ENCODE assay signal across 7 cellular contexts in genomic region chr1:24149854-24150227, GRCh38. TPM values are rescaled to one million over a fixed set of nuclear protein-coding genes. Genes with fewer than 3 reads are reported as not detected.
A peak's percentile ranks its signal among the peaks of the same experiment; 100 is the strongest.
DNase-seq lines count a peak whose midpoint lies in the region; ATAC-seq lines count a peak whose summit lies in the region.

No MANE protein-coding gene starts in this region.

- peaks cover 0 to 3% (median 0%) of the 10 kb centered on the region in 3 donors for H3K36me3 Mint-ChIP-seq in immature natural killer cell

- H3K4me1 Mint-ChIP-seq in immature natural killer cell: peaks cover 10 to 11% of the 10 kb centered on the region in 2 donors

- DNase-seq in M059J (ENCODE audit: low read depth) (peak; percentile 87), activated T-cell treated with anti-CD3 and anti-CD28 coated beads for 24 hours (ENCODE audit: low read depth) (peak; percentile 48), right cardiac atrium (peak; percentile 65 to 69 (median 66)), immature natural killer cell (no peak)
- DNase-seq in stimulated activated CD8-positive, alpha-beta memory T cell treated with anti-CD3 and anti-CD28 coated beads, Interleukin-15, amount 100 ng/mL, for 48 hours (ENCODE audit: low read depth in 2 of 2): peak; percentile 37 to 43

- peaks cover 15 to 16% (median 16%) of the 10 kb centered on the region in 3 donors for H3K27me3 Mint-ChIP-seq in immature natural killer cell (ENCODE audit: low read depth in 3 of 3)

- ATAC-seq in right cardiac atrium (peak; percentile 23 to 83), HG03097 (IDR thresholded peaks at IDR 0.05; ENCODE audit: low FRiP score, unreplicated experiment) (no peak), HG02623 (IDR thresholded peaks at IDR 0.05; ENCODE audit: unreplicated experiment) (no peak)

- H3K4me3 ChIP-seq in right cardiac atrium (ENCODE audit: low read length): no peak overlapping the region

- H3K9me3 ChIP-seq in right cardiac atrium (ENCODE audit: control insufficient read depth, low read length): no peaks in the 10 kb centered on the region

- H3K27ac ChIP-seq in right cardiac atrium (ENCODE audit: low read length): no peak overlapping the region

- no peaks in the 10 kb centered on the region for H3K27me3 ChIP-seq in right cardiac atrium (ENCODE audit: control insufficient read depth, insufficient read depth)

- WGBS in right cardiac atrium: 42% methylated on average over 6 of the region's 6 CpGs

- intact Hi-C loops in right cardiac atrium (cut with DNase I): no loop called here

- no peaks in the 10 kb centered on the region for H3K9me3 Mint-ChIP-seq in immature natural killer cell

- H3K4me3 Mint-ChIP-seq in immature natural killer cell: no peak overlapping the region

- H3K27ac Mint-ChIP-seq in immature natural killer cell: no peak overlapping the region

- H3K4me1 ChIP-seq in right cardiac atrium (ENCODE audit: control insufficient read depth, insufficient read depth, low read length): no peaks in the 10 kb centered on the region

RNA-seq across cellular contexts. Expression of gene IL22RA1, which starts 6.9 kb away (rescaled TPM):
- 1.3 and 1.9 TPM in 2 replicates for total RNA-seq in M059J (2014; rRNA removed; shearing (Covaris generic))
- under 1 TPM; 0.28 to 0.51 (median 0.30) TPM for total RNA-seq in right cardiac atrium
- 0.29 TPM for polyA plus RNA-seq in right cardiac atrium
- polyA plus RNA-seq in immature natural killer cell: not detected

RNA-seq across cellular contexts. Expression of gene IFNLR1, which starts 37.2 kb away (rescaled TPM):
- total RNA-seq in M059J (2014; rRNA removed; shearing (Covaris generic)): 1.9 and 2.3 TPM in 2 replicates
- total RNA-seq in right cardiac atrium: 1 to 10 TPM; 3.3 to 6.2 (median 5.9) TPM
- polyA plus RNA-seq in right cardiac atrium (3.4 TPM), immature natural killer cell (under 1 TPM in 1 of 3 donors, not detected in 2; 0.42 TPM)

RNA-seq across cellular contexts. Expression of gene MYOM3, which starts 37.9 kb away (rescaled TPM):
- total RNA-seq in M059J (2014; rRNA removed; shearing (Covaris generic)): 0.02 and 0.32 TPM in 2 replicates
- 100 to 1,000 TPM; 202 to 292 (median 241) TPM for total RNA-seq in right cardiac atrium
- 258 TPM for polyA plus RNA-seq in right cardiac atrium
- polyA plus RNA-seq in immature natural killer cell: not detected

Comparison
In these comparisons a context has a peak if more than half of its experiments do, and no peak if none do; other contexts are left out.
1. DNase-seq: peak in M059J (single experiment), activated T-cell treated with anti-CD3 and anti-CD28 coated beads for 24 hours (single experiment), right cardiac atrium (3 of 3) and stimulated activated CD8-positive, alpha-beta memory T cell treated with anti-CD3 and anti-CD28 coated beads, Interleukin-15, amount 100 ng/mL, for 48 hours (2 of 2); none in immature natural killer cell (0 of 3).
2. ATAC-seq: peak in right cardiac atrium (2 of 2); none in HG03097 (single experiment) and HG02623 (single experiment).
3. RNA of gene MYOM3, which starts 37.9 kb away (total RNA-seq): 202 to 292 TPM in right cardiac atrium; 0.02 to 0.32 TPM in M059J; every median in the first group is over 100 times any median in the second.